In the genomic region with DNA sequence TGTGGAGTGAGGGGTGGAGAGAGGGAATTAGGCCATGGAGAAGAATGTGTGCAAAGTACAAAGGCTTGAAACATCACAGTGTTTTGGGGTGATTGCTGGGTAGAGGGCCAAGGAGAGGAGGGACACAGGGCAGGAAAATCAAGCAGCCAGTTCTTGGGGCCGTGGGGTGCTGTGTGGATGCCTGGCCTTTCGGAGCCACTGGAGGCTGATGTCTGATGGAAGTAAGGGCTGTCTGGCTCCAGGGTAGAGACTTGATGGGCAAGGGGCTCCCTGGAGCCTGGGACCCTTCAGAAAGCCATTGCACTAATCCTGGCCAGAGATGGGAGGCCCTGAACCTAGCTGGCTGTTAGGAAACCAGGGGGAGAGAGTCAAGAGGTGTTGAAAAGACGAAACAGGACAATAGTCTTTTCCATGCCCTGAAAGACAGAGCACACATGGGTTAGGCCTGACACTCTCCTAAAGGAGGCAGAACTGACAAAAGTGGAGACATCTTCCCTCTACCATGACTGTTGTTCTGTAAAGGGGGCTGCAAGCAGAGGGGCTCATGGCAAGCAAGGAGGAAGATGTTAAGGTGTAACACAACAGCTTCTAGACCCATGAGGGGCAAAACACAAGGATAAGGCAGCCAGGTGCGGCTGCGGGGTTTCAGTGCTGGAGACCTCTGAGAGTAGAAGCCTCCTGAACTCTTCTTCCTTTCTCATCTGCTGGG, we compare ENCODE assay signal across 17 cellular contexts. TPM values are rescaled to one million over a fixed set of nuclear protein-coding genes. Genes with fewer than 3 reads are reported as not detected.
DNase-seq lines count a peak whose midpoint lies in the region; ATAC-seq and TF ChIP-seq lines count a peak whose summit lies in the region.
"Had no signal": no experiment of that assay in that cellular context is flagged by ENCODE, and none has a peak within 500 bp of the region (broad histone marks: within the 10 kb centered on the region; RNA-seq: fewer than 3 reads in every experiment).

No MANE protein-coding gene starts in this region.

- H3K36me3 ChIP-seq in GM23338 (ENCODE audit: insufficient read depth) = no peaks in the 10 kb centered on the region
- H3K36me3 ChIP-seq in KOPT-K1 (ENCODE audit: insufficient read depth, low read length) = no peaks in the 10 kb centered on the region
- no peaks in the 10 kb centered on the region for H3K36me3 ChIP-seq in suprapubic skin
- H3K36me3 ChIP-seq: breast epithelium, right atrium auricular region, spleen had no signal

- H3K4me1 ChIP-seq in GM23338 (ENCODE audit: insufficient read depth) = peaks cover 7% of the 10 kb centered on the region; the same call in 1 of the 2 replicates
- H3K4me1 ChIP-seq in suprapubic skin = no peaks in the 10 kb centered on the region
- H3K4me1 ChIP-seq: breast epithelium, parathyroid adenoma had no signal

- no peaks in the 10 kb centered on the region for H3K9me2 ChIP-seq in GM23338 (ENCODE audit: insufficient read depth)

- H3K4me2 ChIP-seq in GM23338 = no peak overlapping the region

- H3K9me3 ChIP-seq in KOPT-K1 (ENCODE audit: insufficient read depth, low read length, poor library complexity, severe bottlenecking) = peaks cover 5% of the 10 kb centered on the region
- H3K9me3 ChIP-seq in suprapubic skin = no peaks in the 10 kb centered on the region
- H3K9me3 ChIP-seq: breast epithelium, right atrium auricular region, spleen had no signal

- H3K9me3 Mint-ChIP-seq in GM23338 = peaks cover 4% of the 10 kb centered on the region; the same call in 2 of the 3 replicates
- no peaks in the 10 kb centered on the region for H3K9me3 Mint-ChIP-seq in stimulated activated memory B cell treated with anti-CD40 and anti-IgM and Interleukin-4, amounts not matched to agents 10 μg/mL and 1 μg/mL and 100 μg/mL, for 72 hours
- H3K9me3 Mint-ChIP-seq: natural killer cell treated with Interleukin-12 subunit alpha and Interleukin-12 subunit beta and Interleukin-15 and Interleukin-18, amount 100 ng/mL, for 72 hours had no signal

- no peaks in the 10 kb centered on the region for H3F3A ChIP-seq in GM23338 (replicated peaks; ENCODE audit: low read depth)

- H3K4me1 Mint-ChIP-seq in GM23338 = no peaks in the 10 kb centered on the region
- H3K4me1 Mint-ChIP-seq in stimulated activated memory B cell treated with anti-CD40 and anti-IgM and Interleukin-4, amounts not matched to agents 10 μg/mL and 1 μg/mL and 100 μg/mL, for 72 hours = peaks cover under 1% of the 10 kb centered on the region
- H3K4me1 Mint-ChIP-seq: T-helper 17 cell had no signal

- H3K4me3 ChIP-seq in GM23338 (no peak overlapping the region), suprapubic skin (no peak overlapping the region)
- H3K4me3 ChIP-seq: breast epithelium, right atrium auricular region, SK-N-MC, spleen had no signal

- TF ChIP-seq CTCF in GM23338 (conservative IDR thresholded peaks at IDR 0.05; ENCODE audit: low read depth in 2 of 2) (no peak), suprapubic skin (IDR thresholded peaks at IDR 0.05) (no peak)

- no peaks in the 10 kb centered on the region for H4K20me1 ChIP-seq in GM23338 (replicated peaks; ENCODE audit: insufficient read depth)

- H3K36me3 Mint-ChIP-seq in GM23338 (ENCODE audit: low read depth) = peaks cover 3% of the 10 kb centered on the region; the same call in 2 of the 3 replicates
- H3K36me3 Mint-ChIP-seq in stimulated activated memory B cell treated with anti-CD40 and anti-IgM and Interleukin-4, amounts not matched to agents 10 μg/mL and 1 μg/mL and 100 μg/mL, for 72 hours = no peaks in the 10 kb centered on the region
- H3K36me3 Mint-ChIP-seq: activated naive CD4-positive, alpha-beta T cell treated with anti-CD3 and anti-CD28 coated beads, Interleukin-2, amount 10 ng/mL, durations not matched to agents 7 days and 5 days; CD4-positive, CD25-positive, alpha-beta regulatory T cell had no signal

- peak overlapping the region; percentile 96 for H2AFZ ChIP-seq in GM23338
- H2AFZ ChIP-seq: parathyroid adenoma had no signal

- DNase-seq in GM23338 (ENCODE audit: low spot score) (no peak), kidney glomerular epithelial cell (lab: John Stamatoyannopoulos, UW) (peak; percentile 7), suprapubic skin (ENCODE audit: low spot score in 2 of 2) (peak; percentile 39 to 60), SKM-1 treated with dmso at 0.1 percent for 144 hours (lab: John Stamatoyannopoulos, UW; ENCODE audit: unreplicated experiment) (no peak)

- no peak overlapping the region for H3K27ac Mint-ChIP-seq in GM23338
- no peak overlapping the region for H3K27ac Mint-ChIP-seq in stimulated activated memory B cell treated with anti-CD40 and anti-IgM and Interleukin-4, amounts not matched to agents 10 μg/mL and 1 μg/mL and 100 μg/mL, for 72 hours
- H3K27ac Mint-ChIP-seq: activated naive CD4-positive, alpha-beta T cell treated with anti-CD3 and anti-CD28 coated beads, Interleukin-2, amount 10 ng/mL, durations not matched to agents 7 days and 5 days; CD4-positive, CD25-positive, alpha-beta regulatory T cell; natural killer cell treated with Interleukin-12 subunit alpha and Interleukin-12 subunit beta and Interleukin-15 and Interleukin-18, amount 100 ng/mL, for 72 hours; T-helper 17 cell had no signal

- H3K4me3 Mint-ChIP-seq in GM23338 = no peak overlapping the region
- H3K4me3 Mint-ChIP-seq in stimulated activated memory B cell treated with anti-CD40 and anti-IgM and Interleukin-4, amounts not matched to agents 10 μg/mL and 1 μg/mL and 100 μg/mL, for 72 hours = no peak overlapping the region
- H3K4me3 Mint-ChIP-seq: activated naive CD4-positive, alpha-beta T cell treated with anti-CD3 and anti-CD28 coated beads, Interleukin-2, amount 10 ng/mL, durations not matched to agents 7 days and 5 days; CD4-positive, CD25-positive, alpha-beta regulatory T cell; natural killer cell treated with Interleukin-12 subunit alpha and Interleukin-12 subunit beta and Interleukin-15 and Interleukin-18, amount 100 ng/mL, for 72 hours; T-helper 17 cell had no signal

- peaks cover 5% of the 10 kb centered on the region for H3K27me3 Mint-ChIP-seq in GM23338 (ENCODE audit: insufficient read depth, low read depth, poor library complexity)
- peaks cover 21% of the 10 kb centered on the region for H3K27me3 Mint-ChIP-seq in stimulated activated memory B cell treated with anti-CD40 and anti-IgM and Interleukin-4, amounts not matched to agents 10 μg/mL and 1 μg/mL and 100 μg/mL, for 72 hours

- no peaks in the 10 kb centered on the region for H3K79me2 ChIP-seq in GM23338 (replicated peaks; ENCODE audit: insufficient read depth)
- H3K79me2 ChIP-seq: parathyroid adenoma had no signal

- TF ChIP-seq POLR2A in suprapubic skin (IDR thresholded peaks at IDR 0.05) = no peak

- WGBS in suprapubic skin = 91% methylated on average over 5 of the region's 5 CpGs

- TF ChIP-seq EP300 in suprapubic skin (IDR thresholded peaks at IDR 0.05) = no peak

- ATAC-seq in GM23338 (no peak), esophagus mucosa (no peak)
- ATAC-seq in stimulated activated memory B cell treated with anti-CD40 and anti-IgM and Interleukin-4, amounts not matched to agents 10 μg/mL and 1 μg/mL and 100 μg/mL, for 72 hours = no peak

- H3K27ac ChIP-seq in GM23338 (ENCODE audit: low read depth) = no peak overlapping the region
- H3K27ac ChIP-seq in KOPT-K1 (ENCODE audit: low read depth, low read length, poor library complexity, severe bottlenecking) = peak overlapping the region; percentile 34
- H3K27ac ChIP-seq in suprapubic skin = no peak overlapping the region
- H3K27ac ChIP-seq: breast epithelium, HL-60, parathyroid adenoma, right atrium auricular region, SK-N-MC, spleen had no signal

- H3K27me3 ChIP-seq in GM23338 (ENCODE audit: insufficient read depth) (no peaks in the 10 kb centered on the region), suprapubic skin (no peaks in the 10 kb centered on the region)
- H3K27me3 ChIP-seq: breast epithelium, right atrium auricular region had no signal

TF ChIP-seq in GM23338, 12 proteins besides CTCF, POLR2A, EP300 and RAD21 (continues in another document):
- TF ChIP-seq ZNF331 (CRISPR knock-in tag; IDR thresholded peaks at IDR 0.05; ENCODE audit: low read depth) = no peak

RNA-seq across cellular contexts. Expression of a gene that starts 21.0 kb away (rescaled TPM):
- total RNA-seq in GM23338 (2014; rRNA removed; shearing (Covaris generic)) = 17.2 and 19.3 TPM in 2 replicates
- polyA plus RNA-seq in GM23338 (2016; fragmentation: Nextera tagmentation; extraction: Ambion mirVana) = 12.6 and 16.2 TPM in 2 replicates
- total RNA-seq in suprapubic skin = 100 to 1,000 TPM in 2 of 4 donors, 10 to 100 TPM in 2; 43.9 to 151 (median 84.1) TPM
- 2.7 TPM for total RNA-seq in esophagus mucosa

Comparison
In these comparisons a context has a peak if more than half of its experiments do, and no peak if none do; other contexts are left out.
1. DNase-seq: peak in kidney glomerular epithelial cell (single experiment) and suprapubic skin (2 of 2); none in GM23338 (single experiment) and SKM-1 treated with dmso at 0.1 percent for 144 hours (single experiment).